In genomic region chr5:151034422-151035379, GRCh38 we compare ENCODE assay signal across 26 cellular contexts. TPM values are rescaled to one million over a fixed set of nuclear protein-coding genes. Genes with fewer than 3 reads are reported as not detected.
DNase-seq lines count a peak whose midpoint lies in the region; ATAC-seq lines count a peak whose summit lies in the region.
"Had no signal": no experiment of that assay in that cellular context is flagged by ENCODE, and none has a peak within 500 bp of the region (broad histone marks: within the 10 kb centered on the region; RNA-seq: fewer than 3 reads in every experiment).

No MANE protein-coding gene starts in this region.

- intact Hi-C loops in activated T-helper 1 cell treated with anti-CD3 and anti-CD28 coated beads, Interleukin-12 subunit alpha, Interleukin-12 subunit beta, Interleukin-2, Interleukin-4 antibody, amounts not matched to agents 30 ng/mL and 10 ng/mL and 1 ng/mL, durations not matched to agents 14 hours and 24 hours and 36 hours (cut with micrococcal nuclease): no loop called here
- intact Hi-C loops in left colon (cut with DNase I, micrococcal nuclease): no loop called here
- intact Hi-C loops in CD4-positive, alpha-beta memory T cell (cut with micrococcal nuclease): no loop called here

- peaks cover 95% of the 10 kb centered on the region for H3K36me3 ChIP-seq in CD4-positive, alpha-beta memory T cell (ENCODE audit: insufficient read depth, low read length)
- H3K36me3 ChIP-seq: ovary had no signal

- ATAC-seq in activated CD8-positive, alpha-beta memory T cell treated with anti-CD3 and anti-CD28 coated beads, Interleukin-2, amount 10 ng/mL, durations not matched to agents 7 days and 5 days: peak; percentile 20
- ATAC-seq in left colon (peak; percentile 30), HG03045 (IDR thresholded peaks at IDR 0.05; ENCODE audit: unreplicated experiment) (no peak)
- peak; percentile 47 for ATAC-seq in stimulated activated naive CD8-positive, alpha-beta T cell treated with anti-CD3 and anti-CD28 coated beads, Interleukin-15, amount 100 ng/mL, for 72 hours
- ATAC-seq: effector memory CD8-positive, alpha-beta T cell; left cardiac atrium; SK-N-SH treated with all-trans-retinoic acid at 6 μM for 48 hours had no signal

- no peak overlapping the region for H3K4me3 Mint-ChIP-seq in activated CD8-positive, alpha-beta memory T cell treated with anti-CD3 and anti-CD28 coated beads, Interleukin-2, amount 10 ng/mL, durations not matched to agents 7 days and 5 days
- H3K4me3 Mint-ChIP-seq in activated T-helper 1 cell treated with anti-CD3 and anti-CD28 coated beads, Interleukin-12 subunit alpha, Interleukin-12 subunit beta, Interleukin-2, Interleukin-4 antibody, amounts not matched to agents 30 ng/mL and 10 ng/mL and 1 ng/mL, durations not matched to agents 14 hours and 24 hours and 36 hours: no peak overlapping the region
- H3K4me3 Mint-ChIP-seq in stimulated activated naive CD8-positive, alpha-beta T cell treated with anti-CD3 and anti-CD28 coated beads, Interleukin-15, amount 100 ng/mL, for 72 hours: no peak overlapping the region
- no peak overlapping the region for H3K4me3 Mint-ChIP-seq in CD4-positive, alpha-beta memory T cell
- H3K4me3 Mint-ChIP-seq: activated CD4-positive, alpha-beta memory T cell treated with anti-CD3 and anti-CD28 coated beads for 36 hours; central memory CD8-positive, alpha-beta T cell; effector memory CD8-positive, alpha-beta T cell had no signal

- CTCF ChIA-PET in activated CD8-positive, alpha-beta memory T cell treated with anti-CD3 and anti-CD28 coated beads, Interleukin-2, amount 10 ng/mL, durations not matched to agents 7 days and 5 days (lab: Charles Lee): interaction anchor here (1.2 to 1.3 kb wide), 2 partner anchors 10 to 91 kb away, joined by 3 read pairs; no protein-coding TSS in a partner anchor
- CTCF ChIA-PET in CD4-positive, alpha-beta memory T cell (lab: Charles Lee; ENCODE audit: partially characterized antibody): interaction anchor here (1.5 to 3.9 kb wide), 2 partner anchors 13 to 81 kb away, joined by 3 to 18 read pairs; no protein-coding TSS in a partner anchor

- H3K4me1 Mint-ChIP-seq in activated CD8-positive, alpha-beta memory T cell treated with anti-CD3 and anti-CD28 coated beads, Interleukin-2, amount 10 ng/mL, durations not matched to agents 7 days and 5 days: no peaks in the 10 kb centered on the region
- peaks cover 8% of the 10 kb centered on the region for H3K4me1 Mint-ChIP-seq in activated T-helper 1 cell treated with anti-CD3 and anti-CD28 coated beads, Interleukin-12 subunit alpha, Interleukin-12 subunit beta, Interleukin-2, Interleukin-4 antibody, amounts not matched to agents 30 ng/mL and 10 ng/mL and 1 ng/mL, durations not matched to agents 14 hours and 24 hours and 36 hours (ENCODE audit: low read depth)
- H3K4me1 Mint-ChIP-seq in stimulated activated naive CD8-positive, alpha-beta T cell treated with anti-CD3 and anti-CD28 coated beads, Interleukin-15, amount 100 ng/mL, for 72 hours: peaks cover 12% of the 10 kb centered on the region
- H3K4me1 Mint-ChIP-seq in CD4-positive, alpha-beta memory T cell: no peaks in the 10 kb centered on the region
- H3K4me1 Mint-ChIP-seq: central memory CD8-positive, alpha-beta T cell had no signal

- H3K27me3 ChIP-seq in CD4-positive, alpha-beta memory T cell (ENCODE audit: insufficient read depth, low read length): no peaks in the 10 kb centered on the region
- H3K27me3 ChIP-seq: ovary, thyroid gland had no signal

- H3K36me3 Mint-ChIP-seq in activated CD8-positive, alpha-beta memory T cell treated with anti-CD3 and anti-CD28 coated beads, Interleukin-2, amount 10 ng/mL, durations not matched to agents 7 days and 5 days: peaks cover 44% of the 10 kb centered on the region
- peaks cover 69% of the 10 kb centered on the region for H3K36me3 Mint-ChIP-seq in activated T-helper 1 cell treated with anti-CD3 and anti-CD28 coated beads, Interleukin-12 subunit alpha, Interleukin-12 subunit beta, Interleukin-2, Interleukin-4 antibody, amounts not matched to agents 30 ng/mL and 10 ng/mL and 1 ng/mL, durations not matched to agents 14 hours and 24 hours and 36 hours (ENCODE audit: low read depth)
- peaks cover 70 to 93% of the 10 kb centered on the region in 2 donors for H3K36me3 Mint-ChIP-seq in CD4-positive, alpha-beta memory T cell

- H3K27ac Mint-ChIP-seq in activated CD8-positive, alpha-beta memory T cell treated with anti-CD3 and anti-CD28 coated beads, Interleukin-2, amount 10 ng/mL, durations not matched to agents 7 days and 5 days: no peak overlapping the region
- H3K27ac Mint-ChIP-seq in activated T-helper 1 cell treated with anti-CD3 and anti-CD28 coated beads, Interleukin-12 subunit alpha, Interleukin-12 subunit beta, Interleukin-2, Interleukin-4 antibody, amounts not matched to agents 30 ng/mL and 10 ng/mL and 1 ng/mL, durations not matched to agents 14 hours and 24 hours and 36 hours: peak overlapping the region; percentile 13
- H3K27ac Mint-ChIP-seq in stimulated activated naive CD8-positive, alpha-beta T cell treated with anti-CD3 and anti-CD28 coated beads, Interleukin-15, amount 100 ng/mL, for 72 hours: peak overlapping the region in 1 of 2 donors; percentile 56
- H3K27ac Mint-ChIP-seq in CD4-positive, alpha-beta memory T cell: peak overlapping the region in 3 of 7 donors; percentile 36 to 83 (median 74)
- H3K27ac Mint-ChIP-seq: activated CD4-positive, alpha-beta memory T cell treated with anti-CD3 and anti-CD28 coated beads for 36 hours; activated T-helper 2 cell treated with anti-CD3 and anti-CD28 coated beads, Interferon-gamma antibody, Interleukin-2, Interleukin-4, amounts not matched to agents 10 μg/mL and 5 μg/mL and 100 μg/mL, durations not matched to agents 14 hours and 24 hours and 36 hours had no signal

- no peaks in the 10 kb centered on the region for H3K4me1 ChIP-seq in CD4-positive, alpha-beta memory T cell (ENCODE audit: insufficient read depth, low read length)

- no peaks in the 10 kb centered on the region for H3K9me3 ChIP-seq in CD4-positive, alpha-beta memory T cell (ENCODE audit: control insufficient read depth in 1 of 2, low read length in 2 of 2)
- H3K9me3 ChIP-seq: ovary, thyroid gland had no signal

- no peak overlapping the region for H3K4me3 ChIP-seq in CD4-positive, alpha-beta memory T cell (ENCODE audit: low read length in 2 of 2)
- H3K4me3 ChIP-seq: ovary, thyroid gland had no signal

- no peak for DNase-seq in activated CD8-positive, alpha-beta memory T cell treated with anti-CD3 and anti-CD28 coated beads, Interleukin-2, amount 10 ng/mL, durations not matched to agents 7 days and 5 days
- no peak for DNase-seq in activated CD8-positive, alpha-beta memory T cell treated with anti-CD3 and anti-CD28 coated beads for 24 hours
- DNase-seq in activated T-helper 1 cell treated with anti-CD3 and anti-CD28 coated beads, Interleukin-12 subunit alpha, Interleukin-12 subunit beta, Interleukin-2, Interleukin-4 antibody, amounts not matched to agents 30 ng/mL and 10 ng/mL and 1 ng/mL, durations not matched to agents 14 hours and 24 hours and 36 hours (ENCODE audit: low spot score): no peak
- DNase-seq in left colon (no peak), NCI-H226 (no peak)
- no peak for DNase-seq in stimulated activated naive CD8-positive, alpha-beta T cell treated with anti-CD3 and anti-CD28 coated beads, Interleukin-15, amount 100 ng/mL, for 72 hours
- no peak for DNase-seq in CD4-positive, alpha-beta memory T cell
- DNase-seq: activated CD4-positive, alpha-beta memory T cell treated with anti-CD3 and anti-CD28 coated beads for 36 hours; amygdala; C1 segment of cervical spinal cord; DMS153; effector memory CD8-positive, alpha-beta T cell; KBM-7; left cardiac atrium; NCI-H1105; NCI-H748 treated with DMSO at 0.1 percent for 48 hours; ovary; stimulated activated CD4-positive, alpha-beta T cell treated with anti-CD3 and anti-CD28 coated beads, Interleukin-4, amount 100 ng/mL, for 4 hours; stimulated activated CD8-positive, alpha-beta memory T cell treated with anti-CD3 and anti-CD28 coated beads, Interleukin-4, amount 100 ng/mL, for 48 hours; thyroid gland had no signal

- no peaks in the 10 kb centered on the region for H3K27me3 Mint-ChIP-seq in activated CD8-positive, alpha-beta memory T cell treated with anti-CD3 and anti-CD28 coated beads, Interleukin-2, amount 10 ng/mL, durations not matched to agents 7 days and 5 days
- no peaks in the 10 kb centered on the region for H3K27me3 Mint-ChIP-seq in activated T-helper 1 cell treated with anti-CD3 and anti-CD28 coated beads, Interleukin-12 subunit alpha, Interleukin-12 subunit beta, Interleukin-2, Interleukin-4 antibody, amounts not matched to agents 30 ng/mL and 10 ng/mL and 1 ng/mL, durations not matched to agents 14 hours and 24 hours and 36 hours (ENCODE audit: insufficient read depth)
- no peaks in the 10 kb centered on the region for H3K27me3 Mint-ChIP-seq in stimulated activated naive CD8-positive, alpha-beta T cell treated with anti-CD3 and anti-CD28 coated beads, Interleukin-15, amount 100 ng/mL, for 72 hours
- H3K27me3 Mint-ChIP-seq in CD4-positive, alpha-beta memory T cell: no peaks in the 10 kb centered on the region
- H3K27me3 Mint-ChIP-seq: activated CD4-positive, alpha-beta memory T cell treated with anti-CD3 and anti-CD28 coated beads for 36 hours; central memory CD8-positive, alpha-beta T cell; effector memory CD8-positive, alpha-beta T cell had no signal

- H3K9me3 Mint-ChIP-seq in activated CD8-positive, alpha-beta memory T cell treated with anti-CD3 and anti-CD28 coated beads, Interleukin-2, amount 10 ng/mL, durations not matched to agents 7 days and 5 days (ENCODE audit: low read depth): no peaks in the 10 kb centered on the region
- no peaks in the 10 kb centered on the region for H3K9me3 Mint-ChIP-seq in activated T-helper 1 cell treated with anti-CD3 and anti-CD28 coated beads, Interleukin-12 subunit alpha, Interleukin-12 subunit beta, Interleukin-2, Interleukin-4 antibody, amounts not matched to agents 30 ng/mL and 10 ng/mL and 1 ng/mL, durations not matched to agents 14 hours and 24 hours and 36 hours
- H3K9me3 Mint-ChIP-seq in stimulated activated naive CD8-positive, alpha-beta T cell treated with anti-CD3 and anti-CD28 coated beads, Interleukin-15, amount 100 ng/mL, for 72 hours: no peaks in the 10 kb centered on the region
- H3K9me3 Mint-ChIP-seq in CD4-positive, alpha-beta memory T cell: peaks cover 0 to 2% (median 0%) of the 10 kb centered on the region in 8 donors
- H3K9me3 Mint-ChIP-seq: activated CD4-positive, alpha-beta memory T cell treated with anti-CD3 and anti-CD28 coated beads for 36 hours; activated T-helper 2 cell treated with anti-CD3 and anti-CD28 coated beads, Interferon-gamma antibody, Interleukin-2, Interleukin-4, amounts not matched to agents 10 μg/mL and 5 μg/mL and 100 μg/mL, durations not matched to agents 14 hours and 24 hours and 36 hours; central memory CD8-positive, alpha-beta T cell; effector memory CD8-positive, alpha-beta T cell had no signal

- POLR2A ChIA-PET in CD4-positive, alpha-beta memory T cell (lab: Charles Lee; ENCODE audit: partially characterized antibody): no interaction called here

- no peak overlapping the region for H3K27ac ChIP-seq in CD4-positive, alpha-beta memory T cell (ENCODE audit: low read depth, low read length)
- H3K27ac ChIP-seq: HL-60, ovary, thyroid gland had no signal

RNA-seq across cellular contexts. Expression of gene GPX3, which starts 14.3 kb away (rescaled TPM):
- not detected for total RNA-seq in activated CD8-positive, alpha-beta memory T cell treated with anti-CD3 and anti-CD28 coated beads, Interleukin-2, amount 10 ng/mL, durations not matched to agents 7 days and 5 days
- not detected in 2 replicates for total RNA-seq in activated T-helper 1 cell treated with anti-CD3 and anti-CD28 coated beads, Interleukin-12 subunit alpha, Interleukin-12 subunit beta, Interleukin-2, Interleukin-4 antibody, amounts not matched to agents 30 ng/mL and 10 ng/mL and 1 ng/mL, durations not matched to agents 14 hours and 24 hours and 36 hours
- 100 to 1,000 TPM; 106 to 174 TPM for total RNA-seq in left colon
- total RNA-seq in CD4-positive, alpha-beta memory T cell: not detected
- 1 to 10 TPM in 1 of 2 donors, not detected in 1; 1.5 TPM for polyA plus RNA-seq in CD4-positive, alpha-beta memory T cell
- total RNA-seq: A172; activated CD4-positive, alpha-beta memory T cell treated with anti-CD3 and anti-CD28 coated beads for 36 hours; activated T-helper 2 cell treated with anti-CD3 and anti-CD28 coated beads, Interferon-gamma antibody, Interleukin-2, Interleukin-4, amounts not matched to agents 10 μg/mL and 5 μg/mL and 100 μg/mL, durations not matched to agents 14 hours and 24 hours and 36 hours had no signal

RNA-seq across cellular contexts. Expression of gene TNIP1, which starts 46.1 kb away (rescaled TPM):
- 100 to 1,000 TPM; 136 to 201 TPM for total RNA-seq in activated CD8-positive, alpha-beta memory T cell treated with anti-CD3 and anti-CD28 coated beads, Interleukin-2, amount 10 ng/mL, durations not matched to agents 7 days and 5 days
- total RNA-seq in activated T-helper 1 cell treated with anti-CD3 and anti-CD28 coated beads, Interleukin-12 subunit alpha, Interleukin-12 subunit beta, Interleukin-2, Interleukin-4 antibody, amounts not matched to agents 30 ng/mL and 10 ng/mL and 1 ng/mL, durations not matched to agents 14 hours and 24 hours and 36 hours: 287 and 304 TPM in 2 replicates
- 100 to 1,000 TPM; 200 to 215 TPM for total RNA-seq in left colon
- total RNA-seq in CD4-positive, alpha-beta memory T cell: 100 to 1,000 TPM; 227 to 233 TPM
- polyA plus RNA-seq in CD4-positive, alpha-beta memory T cell: 10 to 100 TPM; 31.5 to 70.2 TPM

Comparison
In these comparisons a context has a peak if more than half of its experiments do, and no peak if none do; other contexts are left out.
1. RNA of gene GPX3, which starts 14.3 kb away (total RNA-seq): 106 to 174 TPM in left colon; not detected in activated T-helper 1 cell treated with anti-CD3 and anti-CD28 coated beads, Interleukin-12 subunit alpha, Interleukin-12 subunit beta, Interleukin-2, Interleukin-4 antibody, amounts not matched to agents 30 ng/mL and 10 ng/mL and 1 ng/mL, durations not matched to agents 14 hours and 24 hours and 36 hours, not detected in activated CD8-positive, alpha-beta memory T cell treated with anti-CD3 and anti-CD28 coated beads, Interleukin-2, amount 10 ng/mL, durations not matched to agents 7 days and 5 days and not detected in CD4-positive, alpha-beta memory T cell; every median in the first group is over 10 times any median in the second.